In the genomic region with DNA sequence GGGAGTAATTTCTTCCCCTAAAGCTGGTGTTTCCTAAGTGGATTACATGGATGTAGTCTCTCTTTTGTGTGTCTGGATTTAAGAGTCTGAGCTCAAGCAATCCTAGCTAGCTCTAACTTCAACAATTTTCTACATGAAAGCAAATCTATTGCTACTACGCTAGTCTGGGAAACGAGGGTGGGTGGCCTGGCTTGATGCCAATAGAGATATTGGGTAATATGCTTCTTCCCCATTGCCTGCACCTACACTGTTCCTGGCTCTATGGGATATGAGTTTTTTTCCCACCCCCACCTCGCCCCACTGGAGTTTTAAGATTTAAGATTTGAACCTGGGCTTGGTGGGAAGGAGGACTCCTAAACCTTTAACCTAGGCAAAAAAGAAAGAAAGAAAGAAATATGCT, we compare ENCODE assay signal across 16 cellular contexts.
A peak's percentile ranks its signal among the peaks of the same experiment; 100 is the strongest.
DNase-seq lines count a peak whose midpoint lies in the region; TF ChIP-seq lines count a peak whose summit lies in the region.
"Had no signal": no experiment of that assay in that cellular context is flagged by ENCODE, and none has a peak within 500 bp of the region (broad histone marks: within the 10 kb centered on the region; RNA-seq: fewer than 3 reads in every experiment).

No MANE protein-coding gene starts in this region.

- H3K9ac ChIP-seq in SK-N-MC (ENCODE audit: insufficient read length) (no peak overlapping the region), neural progenitor cell (no peak overlapping the region)
- H3K9ac ChIP-seq: BLaER1 had no signal

- TF ChIP-seq CTCF in neural progenitor cell (IDR thresholded peaks at IDR 0.05), result no peak

- peaks cover 11% of the 10 kb centered on the region for H3K4me1 ChIP-seq in neural progenitor cell
- H3K4me1 ChIP-seq: BLaER1, Caco-2, HAP-1 had no signal

- no peaks in the 10 kb centered on the region for H3K79me2 ChIP-seq in neural progenitor cell (ENCODE audit: low read depth)

- peak overlapping the region; percentile 91 for H2AFZ ChIP-seq in neural progenitor cell (replicated peaks)

- DNase-seq in SKM-1 treated with dmso at 0.1 percent for 144 hours (lab: John Stamatoyannopoulos, UW; ENCODE audit: unreplicated experiment) (peak; percentile 1), SKM-1 (lab: John Stamatoyannopoulos, UW; ENCODE audit: unreplicated experiment) (no peak), SK-N-MC (ENCODE audit: low read depth, low spot score) (peak; percentile 3), neural progenitor cell (ENCODE audit: low spot score) (no peak), UCSD-AML1 (lab: John Stamatoyannopoulos, UW; ENCODE audit: unreplicated experiment) (no peak)
- no peak for DNase-seq in stimulated activated CD4-positive, alpha-beta T cell treated with anti-CD3 and anti-CD28 coated beads, Interleukin-2, amount 100 ng/mL, for 48 hours
- DNase-seq: Caco-2; CD4-positive, CD25-positive, alpha-beta regulatory T cell; CD8-positive, alpha-beta T cell; DMS153; DND-41; GOT3; HFFc6 had no signal

- H3K9me3 ChIP-seq in SK-N-MC (ENCODE audit: low read depth, low read length), result no peaks in the 10 kb centered on the region
- no peaks in the 10 kb centered on the region for H3K9me3 ChIP-seq in neural progenitor cell (ENCODE audit: low read depth)
- H3K9me3 ChIP-seq: BLaER1, Caco-2, HAP-1 had no signal

- H3K4me1 Mint-ChIP-seq in neural progenitor cell, result peaks cover 9% of the 10 kb centered on the region
- H3K4me1 Mint-ChIP-seq: CD4-positive, CD25-positive, alpha-beta regulatory T cell had no signal

- no peaks in the 10 kb centered on the region for H3K36me3 Mint-ChIP-seq in neural progenitor cell
- H3K36me3 Mint-ChIP-seq: CD4-positive, CD25-positive, alpha-beta regulatory T cell; CD8-positive, alpha-beta T cell had no signal

- peaks cover 2% of the 10 kb centered on the region for H3K9me3 Mint-ChIP-seq in neural progenitor cell

- no peaks in the 10 kb centered on the region for H4K20me1 ChIP-seq in neural progenitor cell (ENCODE audit: low read depth)
- H4K20me1 ChIP-seq: BLaER1 had no signal

- no peak overlapping the region for H3K27ac Mint-ChIP-seq in neural progenitor cell
- H3K27ac Mint-ChIP-seq: CD4-positive, CD25-positive, alpha-beta regulatory T cell; CD8-positive, alpha-beta T cell; HFFc6 had no signal

- no peaks in the 10 kb centered on the region for H3K27me3 ChIP-seq in neural progenitor cell
- H3K27me3 ChIP-seq: BLaER1 had no signal

- no peak overlapping the region for H3K4me3 Mint-ChIP-seq in neural progenitor cell
- H3K4me3 Mint-ChIP-seq: CD4-positive, CD25-positive, alpha-beta regulatory T cell; CD8-positive, alpha-beta T cell; HFFc6 had no signal

- H3K27ac ChIP-seq in SK-N-MC, result no peak overlapping the region
- H3K27ac ChIP-seq in neural progenitor cell, result no peak overlapping the region
- H3K27ac ChIP-seq: BLaER1, C4-2B had no signal

- H3K36me3 ChIP-seq in SK-N-MC (ENCODE audit: insufficient read depth, low read length) (no peaks in the 10 kb centered on the region), neural progenitor cell (no peaks in the 10 kb centered on the region)
- H3K36me3 ChIP-seq: BLaER1, HAP-1 had no signal

- H3K4me2 ChIP-seq in neural progenitor cell, result no peak overlapping the region
- H3K4me2 ChIP-seq: BLaER1 had no signal

- peaks cover 3% of the 10 kb centered on the region for H3K27me3 Mint-ChIP-seq in neural progenitor cell (ENCODE audit: insufficient read depth, low read depth)
- H3K27me3 Mint-ChIP-seq: CD4-positive, CD25-positive, alpha-beta regulatory T cell had no signal

- no peaks in the 10 kb centered on the region for H3F3A ChIP-seq in neural progenitor cell (ENCODE audit: low read depth)

- H3K4me3 ChIP-seq in SK-N-MC, result no peak overlapping the region
- no peak overlapping the region for H3K4me3 ChIP-seq in neural progenitor cell
- H3K4me3 ChIP-seq: BLaER1, HAP-1 had no signal

Comparison
In these comparisons a context has a peak if more than half of its experiments do, and no peak if none do; other contexts are left out.
1. DNase-seq: peak in SKM-1 treated with dmso at 0.1 percent for 144 hours (single experiment) and SK-N-MC (single experiment); none in SKM-1 (single experiment), neural progenitor cell (single experiment), stimulated activated CD4-positive, alpha-beta T cell treated with anti-CD3 and anti-CD28 coated beads, Interleukin-2, amount 100 ng/mL, for 48 hours (0 of 2) and UCSD-AML1 (single experiment).